In genomic region chr15:68326711-68327412, GRCh38 we compare ENCODE assay signal across 1 cellular context.
TF ChIP-seq lines count a peak whose summit lies in the region.

No MANE protein-coding gene starts in this region.

TF ChIP-seq in H1, 55 proteins besides CTCF, POLR2A, EP300 and RAD21:
- no peak for TF ChIP-seq CREB1 (IDR thresholded peaks at IDR 0.05)
- no peak for TF ChIP-seq POU5F1 (IDR thresholded peaks at IDR 0.05; ENCODE audit: low read depth, low read length)
- peak; percentile 16; the same call in 1 of the 2 replicates for TF ChIP-seq E2F6 (IDR thresholded peaks at IDR 0.05)
- no peak for TF ChIP-seq NRF1 (IDR thresholded peaks at IDR 0.05; ENCODE audit: low read depth, low read length)
- TF ChIP-seq KDM5A (IDR thresholded peaks at IDR 0.05; ENCODE audit: low read length) = no peak
- no peak for TF ChIP-seq MAFK (IDR thresholded peaks at IDR 0.05; ENCODE audit: low read depth, low read length)
